ENCODE assay signal across 12 cellular contexts in genomic region chr16:10312784-10313724, GRCh38.
A peak's percentile ranks its signal among the peaks of the same experiment; 100 is the strongest.
DNase-seq lines count a peak whose midpoint lies in the region; ATAC-seq lines count a peak whose summit lies in the region.
"Had no signal": no experiment of that assay in that cellular context is flagged by ENCODE, and none has a peak within 500 bp of the region (broad histone marks: within the 10 kb centered on the region; RNA-seq: fewer than 3 reads in every experiment).

No MANE protein-coding gene starts in this region.

- DNase-seq in Caki2 (ENCODE audit: low read depth): peak; percentile 90
- DNase-seq in OCI-M1 (lab: John Stamatoyannopoulos, UW): peak; percentile 37
- DNase-seq in foreskin melanocyte: no peak
- DNase-seq in CD8-positive, alpha-beta memory T cell: no peak
- DNase-seq in cardiac septum (ENCODE audit: low spot score): no peak
- no peak for DNase-seq in HUDEP-2 (lab: John Stamatoyannopoulos, UW; ENCODE audit: unreplicated experiment in 76 of 76)
- DNase-seq: activated CD8-positive, alpha-beta memory T cell treated with anti-CD3 and anti-CD28 coated beads, Interleukin-2, amount 50 U/mL, for 4 hours; gastrocnemius medialis; Right ventricle myocardium superior had no signal

- peaks cover 5 to 10% (median 9%) of the 10 kb centered on the region in 3 donors for H3K4me1 Mint-ChIP-seq in CD8-positive, alpha-beta memory T cell

- no peaks in the 10 kb centered on the region for H3K9me3 Mint-ChIP-seq in CD8-positive, alpha-beta memory T cell

- no peak overlapping the region for H3K4me3 ChIP-seq in CD8-positive, alpha-beta memory T cell (ENCODE audit: low read length)
- H3K4me3 ChIP-seq: gastrocnemius medialis, tibial nerve had no signal

- intact Hi-C loops in cardiac septum (cut with DNase I): loop anchor here (10.0 kb wide), 1 partner anchor 422 kb away; no protein-coding TSS in a partner anchor

- peak overlapping the region in 2 of 8 donors; percentile 29 to 64 for H3K27ac Mint-ChIP-seq in CD8-positive, alpha-beta memory T cell

- H3K27ac ChIP-seq in CD8-positive, alpha-beta memory T cell (ENCODE audit: low read depth, low read length): no peak overlapping the region
- H3K27ac ChIP-seq: gastrocnemius medialis, tibial nerve had no signal

- H3K4me1 ChIP-seq in CD8-positive, alpha-beta memory T cell (ENCODE audit: insufficient read depth, low read length): no peaks in the 10 kb centered on the region
- H3K4me1 ChIP-seq: gastrocnemius medialis, tibial nerve had no signal

- H3K36me3 ChIP-seq in CD8-positive, alpha-beta memory T cell (ENCODE audit: insufficient read depth, low read length): no peaks in the 10 kb centered on the region
- H3K36me3 ChIP-seq: gastrocnemius medialis, tibial nerve had no signal

- no peak overlapping the region for H3K4me3 Mint-ChIP-seq in CD8-positive, alpha-beta memory T cell

- no peaks in the 10 kb centered on the region for H3K9me3 ChIP-seq in CD8-positive, alpha-beta memory T cell (ENCODE audit: low read length)
- H3K9me3 ChIP-seq: gastrocnemius medialis, tibial nerve had no signal

- peaks cover 0 to 3% (median 0%) of the 10 kb centered on the region in 3 donors for H3K36me3 Mint-ChIP-seq in CD8-positive, alpha-beta memory T cell

- no peaks in the 10 kb centered on the region for H3K27me3 ChIP-seq in CD8-positive, alpha-beta memory T cell (ENCODE audit: insufficient read depth, low read length, poor library complexity, severe bottlenecking)
- H3K27me3 ChIP-seq: gastrocnemius medialis, tibial nerve had no signal

- in situ Hi-C loops in Caki2 (cut with HindIII; ENCODE audit: low pct_unique_long_range_greater_than_20kb, low sequenced_read_pairs): no loop called here

- ATAC-seq in GM19395 (IDR thresholded peaks at IDR 0.05; ENCODE audit: unreplicated experiment) (peak; percentile 88), HG02981 (IDR thresholded peaks at IDR 0.05; ENCODE audit: unreplicated experiment) (peak; percentile 91)
- ATAC-seq: gastrocnemius medialis had no signal

- peaks cover 0 to 2% of the 10 kb centered on the region in 2 donors for H3K27me3 Mint-ChIP-seq in CD8-positive, alpha-beta memory T cell

- POLR2A ChIA-PET in CD8-positive, alpha-beta memory T cell (lab: Charles Lee): interaction anchor here (0.6 kb wide), 1 partner anchor 143 kb away, joined by 4 read pairs; no protein-coding TSS in a partner anchor

- CTCF ChIA-PET in CD8-positive, alpha-beta memory T cell (lab: Charles Lee): interaction anchor here (1.8 to 6.9 kb wide), 2 partner anchors 55 to 198 kb away, joined by 4 to 51 read pairs; no protein-coding TSS in a partner anchor

Comparison
In these comparisons a context has a peak if more than half of its experiments do, and no peak if none do; other contexts are left out.
1. DNase-seq: peak in Caki2 (single experiment) and OCI-M1 (single experiment); none in foreskin melanocyte (single experiment), CD8-positive, alpha-beta memory T cell (0 of 5), cardiac septum (single experiment) and HUDEP-2 (0 of 76).